ENCODE assay signal across 13 cellular contexts in genomic region chr1:29648798-29649374, GRCh38.
DNase-seq lines count a peak whose midpoint lies in the region; TF ChIP-seq lines count a peak whose summit lies in the region.
"Had no signal": no experiment of that assay in that cellular context is flagged by ENCODE, and none has a peak within 500 bp of the region (broad histone marks: within the 10 kb centered on the region; RNA-seq: fewer than 3 reads in every experiment).

No MANE protein-coding gene starts in this region.

- H3K27me3 Mint-ChIP-seq in type B pancreatic cell: peaks cover 19% of the 10 kb centered on the region

- DNase-seq in activated effector memory CD4-positive, alpha-beta T cell treated with anti-CD3 and anti-CD28 coated beads, Interleukin-2, amount 50 U/mL, for 16 hours: peak; percentile 24
- DNase-seq in activated effector memory CD4-positive, alpha-beta T cell treated with Interleukin-2 at 50 U/mL for 16 hours: no peak
- peak; percentile 12 for DNase-seq in activated CD8-positive, alpha-beta memory T cell treated with anti-CD3 and anti-CD28 coated beads, Interleukin-2, amount 50 U/mL, for 48 hours
- peak; percentile 18 for DNase-seq in islet precursor cell
- peak; percentile 43 for DNase-seq in type B pancreatic cell (ENCODE audit: extremely low spot score, unreplicated experiment)
- no peak for DNase-seq in NCI-H2081 (lab: John Stamatoyannopoulos, UW)
- no peak for DNase-seq in GOT3 (lab: John Stamatoyannopoulos, UW)
- no peak for DNase-seq in EL
- DNase-seq: CD4-positive, alpha-beta memory T cell; DMS53; NCI-H1417 treated with DMSO at 0.1 percent for 48 hours; NCI-H187 treated with DMSO at 0.1 percent for 48 hours; NCI-H524 had no signal

- TF ChIP-seq CTCF in type B pancreatic cell (conservative IDR thresholded peaks at IDR 0.05): no peak

- peaks cover 8% of the 10 kb centered on the region for H3K4me1 Mint-ChIP-seq in type B pancreatic cell (ENCODE audit: unreplicated experiment)
- H3K4me1 Mint-ChIP-seq: CD4-positive, alpha-beta memory T cell had no signal

- no peaks in the 10 kb centered on the region for H3K36me3 Mint-ChIP-seq in type B pancreatic cell
- H3K36me3 Mint-ChIP-seq: CD4-positive, alpha-beta memory T cell had no signal

- H3K4me3 Mint-ChIP-seq in type B pancreatic cell: no peak overlapping the region
- H3K4me3 Mint-ChIP-seq: CD4-positive, alpha-beta memory T cell had no signal

- no peaks in the 10 kb centered on the region for H3K9me3 Mint-ChIP-seq in type B pancreatic cell

- H3K27ac Mint-ChIP-seq in type B pancreatic cell: no peak overlapping the region

Comparison
In these comparisons a context has a peak if more than half of its experiments do, and no peak if none do; other contexts are left out.
1. DNase-seq: peak in activated effector memory CD4-positive, alpha-beta T cell treated with anti-CD3 and anti-CD28 coated beads, Interleukin-2, amount 50 U/mL, for 16 hours (single experiment), activated CD8-positive, alpha-beta memory T cell treated with anti-CD3 and anti-CD28 coated beads, Interleukin-2, amount 50 U/mL, for 48 hours (single experiment), islet precursor cell (single experiment) and type B pancreatic cell (single experiment); none in activated effector memory CD4-positive, alpha-beta T cell treated with Interleukin-2 at 50 U/mL for 16 hours (single experiment), NCI-H2081 (0 of 2), GOT3 (single experiment) and EL (single experiment).